ENCODE assay signal across 1 cellular context in the genomic region with DNA sequence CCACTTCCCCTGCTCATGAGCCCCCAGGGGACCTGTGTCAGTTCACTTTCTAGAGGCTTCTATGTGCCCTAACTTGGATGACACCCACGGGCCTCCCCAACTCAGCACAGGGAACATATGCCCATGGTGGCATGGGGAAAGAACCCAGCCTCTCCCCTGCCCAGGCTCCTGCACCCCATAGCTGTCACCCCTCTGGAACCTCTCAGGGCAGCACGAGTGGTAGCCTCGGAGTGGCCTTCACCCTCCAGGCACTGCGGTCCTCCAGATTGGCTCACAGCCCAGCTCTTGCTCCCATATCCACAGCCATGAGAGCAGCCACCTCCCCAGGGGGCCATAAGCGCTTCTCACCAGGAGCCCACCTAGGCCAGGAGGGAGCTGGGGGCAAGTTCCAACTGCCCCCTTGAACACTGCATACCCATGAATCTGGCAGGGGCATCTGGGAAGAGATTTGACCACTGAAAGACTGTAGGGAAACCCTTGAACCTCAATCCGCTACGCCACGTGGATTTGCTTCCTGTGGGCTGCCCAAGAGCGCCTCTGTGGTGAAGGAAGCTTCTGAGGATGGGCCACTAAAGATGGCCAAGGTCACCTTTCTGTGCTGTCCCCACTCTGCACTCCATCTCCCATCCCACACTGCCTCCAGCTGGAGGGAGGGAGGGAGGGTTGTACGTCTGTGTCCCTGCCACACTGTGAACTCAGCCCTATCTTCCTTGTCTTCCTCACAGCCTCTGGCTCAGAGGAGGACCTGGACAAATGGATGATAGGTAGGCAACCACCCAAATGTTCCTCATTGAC.
TF ChIP-seq lines count a peak whose summit lies in the region.

No MANE protein-coding gene starts in this region.

TF ChIP-seq in K562, 482 proteins besides CTCF, POLR2A, EP300 and RAD21:
- peak; percentile 91 for TF ChIP-seq ESRRA (IDR thresholded peaks at IDR 0.05; ENCODE audit: borderline replicate concordance, low read depth)
- 0 out of 2 replicates have a peak, but pooled peaks have one; percentile 20 for TF ChIP-seq CTBP1 (IDR thresholded peaks at IDR 0.05; ENCODE audit: borderline replicate concordance)
- TF ChIP-seq ZNF644 (tag; IDR thresholded peaks at IDR 0.05; ENCODE audit: low read depth), result no peak
